ENCODE assay signal across 1 cellular context in the genomic region with DNA sequence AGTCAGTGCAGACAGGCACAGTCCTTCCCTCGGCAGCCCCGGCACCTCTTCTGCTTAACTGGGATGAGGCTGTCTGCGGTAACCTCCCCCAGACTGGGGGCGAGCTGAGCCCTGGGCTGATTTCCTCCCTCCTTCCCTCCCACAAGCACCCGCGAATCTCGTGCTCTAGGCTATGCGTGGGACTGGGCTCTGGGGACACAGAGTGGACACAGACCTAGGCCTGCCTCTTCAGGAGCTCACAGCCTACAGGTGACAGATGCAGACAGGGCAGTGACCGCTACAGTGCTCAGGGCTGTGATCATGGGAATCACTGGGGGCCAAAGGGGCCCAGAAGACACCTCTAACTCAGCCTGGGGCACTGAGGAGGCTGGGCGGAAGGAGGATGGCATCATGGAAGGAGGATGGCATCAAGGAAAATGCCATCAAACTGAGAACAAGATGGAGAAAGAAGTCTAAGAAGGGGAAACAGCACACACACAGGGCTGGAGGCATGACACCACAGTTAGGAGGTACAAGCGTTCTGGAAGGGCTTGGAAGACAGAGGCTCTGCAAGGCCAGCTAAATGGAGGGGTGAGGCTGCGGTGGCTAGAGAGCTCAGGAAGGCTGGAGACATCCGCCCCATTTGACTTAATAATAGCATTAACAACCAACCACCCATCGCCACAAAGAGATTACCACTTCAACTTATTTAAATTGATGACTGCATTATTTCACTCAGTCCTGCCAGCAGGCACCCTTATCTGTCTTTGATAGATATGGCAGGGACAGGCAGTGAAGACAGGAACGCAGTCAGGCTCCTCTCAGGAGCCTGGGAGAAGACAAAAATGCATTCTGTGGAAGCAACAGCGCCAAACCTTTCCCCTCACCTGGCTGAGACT.
TF ChIP-seq lines count a peak whose summit lies in the region.

No MANE protein-coding gene starts in this region.

TF ChIP-seq in HEK293, 187 proteins besides CTCF, POLR2A, EP300 and RAD21 (continued from another document):
- TF ChIP-seq ZNF580 (tag by site-specific recombination; IDR thresholded peaks at IDR 0.05): no peak
- TF ChIP-seq ZNF433 (tag by site-specific recombination; IDR thresholded peaks at IDR 0.05; ENCODE audit: low read depth): no peak
- TF ChIP-seq ZFP41 (tag by site-specific recombination; IDR thresholded peaks at IDR 0.05; ENCODE audit: borderline replicate concordance): no peak
- peak; percentile 53 for TF ChIP-seq ZNF600 (tag by site-specific recombination; IDR thresholded peaks at IDR 0.05)
- no peak for TF ChIP-seq ZNF529 (tag by site-specific recombination; IDR thresholded peaks at IDR 0.05; ENCODE audit: insufficient replicate concordance)
TF ChIP-seq in HEK293: peak in this region for 4.
